ENCODE assay signal across 21 cellular contexts in genomic region chr4:6506616-6507140, GRCh38. TPM values are rescaled to one million over a fixed set of nuclear protein-coding genes. Genes with fewer than 3 reads are reported as not detected.
DNase-seq lines count a peak whose midpoint lies in the region; ATAC-seq and TF ChIP-seq lines count a peak whose summit lies in the region.
"Had no signal": no experiment of that assay in that cellular context is flagged by ENCODE, and none has a peak within 500 bp of the region (broad histone marks: within the 10 kb centered on the region; RNA-seq: fewer than 3 reads in every experiment).

No MANE protein-coding gene starts in this region.

- WGBS in spleen, 5 donors, result 79 to 91% (median 86%) methylated on average over 3 of the region's 3 CpGs

- no peaks in the 10 kb centered on the region for H3K36me3 ChIP-seq in right atrium auricular region
- H3K36me3 ChIP-seq in vagina, result no peaks in the 10 kb centered on the region
- no peaks in the 10 kb centered on the region for H3K36me3 ChIP-seq in spleen
- H3K36me3 ChIP-seq: BE2C had no signal

- TF ChIP-seq CTCF in right atrium auricular region (IDR thresholded peaks at IDR 0.05), result no peak
- no peak for TF ChIP-seq CTCF in coronary artery (IDR thresholded peaks at IDR 0.05)
- TF ChIP-seq CTCF in vagina (IDR thresholded peaks at IDR 0.05), result no peak
- TF ChIP-seq CTCF in spleen (IDR thresholded peaks at IDR 0.05 in 8 of 11, conservative IDR thresholded peaks at IDR 0.05 in 3 of 11), result no peak

- H3K9me3 ChIP-seq in right atrium auricular region (peaks cover 0 to 20% of the 10 kb centered on the region in 2 donors), vagina (no peaks in the 10 kb centered on the region), spleen (peaks cover 0 to 47% (median 37%) of the 10 kb centered on the region in 8 donors)
- H3K9me3 ChIP-seq: BE2C had no signal

- peak; percentile 26 for DNase-seq in right atrium auricular region (ENCODE audit: low spot score)
- no peak for DNase-seq in Right ventricle myocardium superior
- peak; percentile 7 for DNase-seq in coronary artery (ENCODE audit: low spot score)
- peak; percentile 71 for DNase-seq in mesenteric fat pad (ENCODE audit: low spot score)
- peak; percentile 32 to 55 for DNase-seq in vagina (ENCODE audit: extremely low spot score in 2 of 2)
- DNase-seq in NCI-H146 treated with DMSO at 0.1 percent for 48 hours (lab: John Stamatoyannopoulos, UW; ENCODE audit: unreplicated experiment), result no peak
- no peak for DNase-seq in spleen
- DNase-seq: ACHN; BE2C; C1 segment of cervical spinal cord; CD4-positive, CD25-positive, alpha-beta regulatory T cell; CD8-positive, alpha-beta memory T cell; COR-L47; DMS 273 treated with DMSO at 0.1 percent for 48 hours; DMS53; DND-41; EL; GM23248; HCEC 1CT had no signal

- H3K27ac ChIP-seq in right atrium auricular region (no peak overlapping the region), coronary artery (no peak overlapping the region), vagina (no peak overlapping the region), spleen (no peak overlapping the region)
- H3K27ac ChIP-seq: GM23248 had no signal

- H3K27me3 ChIP-seq in right atrium auricular region, result no peaks in the 10 kb centered on the region
- no peaks in the 10 kb centered on the region for H3K27me3 ChIP-seq in vagina
- peaks cover 0 to 7% (median 0%) of the 10 kb centered on the region in 7 donors for H3K27me3 ChIP-seq in spleen (replicated peaks in 1 of 7)
- H3K27me3 ChIP-seq: BE2C had no signal

- H3K4me3 ChIP-seq in right atrium auricular region (no peak overlapping the region), coronary artery (no peak overlapping the region), vagina (no peak overlapping the region), spleen (no peak overlapping the region)
- H3K4me3 ChIP-seq: GM12878, GM23248 had no signal

- H3K4me1 ChIP-seq in right atrium auricular region, result no peaks in the 10 kb centered on the region
- no peaks in the 10 kb centered on the region for H3K4me1 ChIP-seq in vagina
- no peaks in the 10 kb centered on the region for H3K4me1 ChIP-seq in spleen
- H3K4me1 ChIP-seq: BE2C had no signal

- intact Hi-C loops in Right ventricle myocardium superior (cut with DNase I) (no loop called here), vagina (cut with DNase I) (no loop called here), spleen (cut with DNase I; ENCODE audit: low total_unique reads) (no loop called here)

- no peak for ATAC-seq in Right ventricle myocardium superior (ENCODE audit: poor library complexity)
- ATAC-seq in GM19351 (IDR thresholded peaks at IDR 0.05; ENCODE audit: unreplicated experiment), result no peak
- ATAC-seq: GM12878 had no signal

- TF ChIP-seq POLR2A in vagina (IDR thresholded peaks at IDR 0.05), result no peak
- no peak for TF ChIP-seq POLR2A in spleen (IDR thresholded peaks at IDR 0.05)

RNA-seq across cellular contexts. Expression of gene PPP2R2C, which starts 34.3 kb away (rescaled TPM):
- total RNA-seq in right atrium auricular region (1 to 10 TPM; 4.6 to 5.7 TPM), Right ventricle myocardium superior (8.1 TPM), mesenteric fat pad (1.1 TPM), vagina (17.2 TPM), spleen (1 to 10 TPM in 1 of 7 donors, under 1 TPM in 5, not detected in 1; 0.23 to 1.3 (median 0.47) TPM)
- under 1 TPM; 0.07 to 0.19 (median 0.14) TPM for polyA plus RNA-seq in spleen
- total RNA-seq: CD4-positive, CD25-positive, alpha-beta regulatory T cell; CD8-positive, alpha-beta memory T cell; GM23248 had no signal
- polyA plus RNA-seq: CD4-positive, CD25-positive, alpha-beta regulatory T cell; CD8-positive, alpha-beta memory T cell; GM23248 had no signal

Comparison
In these comparisons a context has a peak if more than half of its experiments do, and no peak if none do; other contexts are left out.
1. DNase-seq: peak in right atrium auricular region (single experiment), coronary artery (single experiment), mesenteric fat pad (single experiment) and vagina (2 of 2); none in Right ventricle myocardium superior (single experiment), NCI-H146 treated with DMSO at 0.1 percent for 48 hours (single experiment) and spleen (single experiment).